ENCODE assay signal across 8 cellular contexts in genomic region chr18:3525870-3526420, GRCh38.
DNase-seq lines count a peak whose midpoint lies in the region; ATAC-seq and TF ChIP-seq lines count a peak whose summit lies in the region.

No MANE protein-coding gene starts in this region.

- no peak overlapping the region for H3K4me3 Mint-ChIP-seq in type B pancreatic cell

- peaks cover 4% of the 10 kb centered on the region for H3K27me3 Mint-ChIP-seq in type B pancreatic cell

- no peaks in the 10 kb centered on the region for H3K36me3 Mint-ChIP-seq in type B pancreatic cell

- peak; percentile 64 for ATAC-seq in HG02763 (IDR thresholded peaks at IDR 0.05; ENCODE audit: unreplicated experiment)

- peak overlapping the region; percentile 43 for H3K27ac Mint-ChIP-seq in type B pancreatic cell

- H3K4me1 Mint-ChIP-seq in type B pancreatic cell (ENCODE audit: unreplicated experiment), result peaks cover 36% of the 10 kb centered on the region

- no peaks in the 10 kb centered on the region for H3K9me3 Mint-ChIP-seq in type B pancreatic cell

- no peak for TF ChIP-seq CTCF in type B pancreatic cell (conservative IDR thresholded peaks at IDR 0.05)

- DNase-seq in NCI-H345 (lab: John Stamatoyannopoulos, UW), result peak; percentile 30
- DNase-seq in NCI-H345 treated with DMSO at 0.1 percent for 48 hours (lab: John Stamatoyannopoulos, UW; ENCODE audit: unreplicated experiment), result no peak
- peak; percentile 86 for DNase-seq in NCI-H2171 treated with DMSO at 0.1 percent for 48 hours (lab: John Stamatoyannopoulos, UW)
- DNase-seq in activated CD8-positive, alpha-beta memory T cell treated with anti-CD3 and anti-CD28 coated beads, Interleukin-2, amount 50 U/mL, for 4 hours, result peak; percentile 17
- DNase-seq in left kidney (ENCODE audit: low read depth, low spot score), result peak; percentile 7
- no peak for DNase-seq in type B pancreatic cell (ENCODE audit: extremely low spot score, unreplicated experiment)
- DNase-seq in H4 (ENCODE audit: low spot score), result no peak

Comparison
In these comparisons a context has a peak if more than half of its experiments do, and no peak if none do; other contexts are left out.
1. DNase-seq: peak in NCI-H345 (single experiment), NCI-H2171 treated with DMSO at 0.1 percent for 48 hours (single experiment), activated CD8-positive, alpha-beta memory T cell treated with anti-CD3 and anti-CD28 coated beads, Interleukin-2, amount 50 U/mL, for 4 hours (single experiment) and left kidney (single experiment); none in NCI-H345 treated with DMSO at 0.1 percent for 48 hours (single experiment), type B pancreatic cell (single experiment) and H4 (single experiment).